14 cellular contexts compared by ENCODE assay signal in the genomic region with DNA sequence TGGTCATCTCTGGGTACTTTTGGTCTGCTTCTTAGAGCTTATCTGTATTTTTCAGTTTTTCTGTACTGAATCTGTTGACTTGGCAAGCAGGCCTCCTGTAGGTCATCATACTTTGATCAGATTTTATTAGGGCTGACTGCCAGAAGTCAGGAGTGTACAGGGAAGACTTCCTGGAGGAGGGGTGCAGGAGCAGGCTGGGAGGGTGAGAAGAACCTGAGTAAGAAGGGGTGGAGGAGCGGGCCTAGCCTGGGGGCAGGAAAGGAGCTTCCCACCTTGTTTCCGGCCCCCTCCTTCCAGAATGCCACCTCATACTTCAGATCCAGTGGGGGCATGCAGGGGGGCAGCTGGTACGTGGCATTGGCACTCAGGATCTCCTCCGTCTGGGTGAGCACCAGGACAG. TPM values are rescaled to one million over a fixed set of nuclear protein-coding genes. Genes with fewer than 3 reads are reported as not detected.
DNase-seq lines count a peak whose midpoint lies in the region; ATAC-seq and TF ChIP-seq lines count a peak whose summit lies in the region.
"Had no signal": no experiment of that assay in that cellular context is flagged by ENCODE, and none has a peak within 500 bp of the region (broad histone marks: within the 10 kb centered on the region; RNA-seq: fewer than 3 reads in every experiment).

No MANE protein-coding gene starts in this region.

- H3K36me3 Mint-ChIP-seq in stimulated activated effector memory CD8-positive, alpha-beta T cell treated with anti-CD3 and anti-CD28 coated beads, Interleukin-12 subunit alpha, Interleukin-12 subunit beta, amount 100 ng/mL, for 72 hours: peaks cover 6% of the 10 kb centered on the region

- no peaks in the 10 kb centered on the region for H3K4me1 Mint-ChIP-seq in stimulated activated effector memory CD8-positive, alpha-beta T cell treated with anti-CD3 and anti-CD28 coated beads, Interleukin-12 subunit alpha, Interleukin-12 subunit beta, amount 100 ng/mL, for 72 hours
- H3K4me1 Mint-ChIP-seq: CD4-positive, CD25-positive, alpha-beta regulatory T cell had no signal

- no peaks in the 10 kb centered on the region for H3K9me3 ChIP-seq in Karpas-422 (ENCODE audit: low read length)

- no peaks in the 10 kb centered on the region for H3K9me3 Mint-ChIP-seq in stimulated activated effector memory CD8-positive, alpha-beta T cell treated with anti-CD3 and anti-CD28 coated beads, Interleukin-12 subunit alpha, Interleukin-12 subunit beta, amount 100 ng/mL, for 72 hours
- H3K9me3 Mint-ChIP-seq: CD4-positive, CD25-positive, alpha-beta regulatory T cell had no signal

- H3K4me1 ChIP-seq in foreskin keratinocyte (peaks cover 9% of the 10 kb centered on the region), Karpas-422 (ENCODE audit: low read length) (no peaks in the 10 kb centered on the region)

- no peak overlapping the region for H3K4me3 Mint-ChIP-seq in stimulated activated effector memory CD8-positive, alpha-beta T cell treated with anti-CD3 and anti-CD28 coated beads, Interleukin-12 subunit alpha, Interleukin-12 subunit beta, amount 100 ng/mL, for 72 hours
- H3K4me3 Mint-ChIP-seq: CD4-positive, CD25-positive, alpha-beta regulatory T cell had no signal

- H4K20me1 ChIP-seq in Karpas-422 (ENCODE audit: insufficient read depth, low read depth, low read length): no peaks in the 10 kb centered on the region

- ATAC-seq in foreskin keratinocyte (peak; percentile 41), GM18519 (IDR thresholded peaks at IDR 0.05; ENCODE audit: low FRiP score, unreplicated experiment) (no peak), GM18868 (IDR thresholded peaks at IDR 0.05; ENCODE audit: unreplicated experiment) (no peak), HG03342 (IDR thresholded peaks at IDR 0.05; ENCODE audit: unreplicated experiment) (no peak)
- ATAC-seq in stimulated activated effector memory CD8-positive, alpha-beta T cell treated with anti-CD3 and anti-CD28 coated beads, Interleukin-12 subunit alpha, Interleukin-12 subunit beta, amount 100 ng/mL, for 72 hours: no peak

- no peaks in the 10 kb centered on the region for H3K9me2 ChIP-seq in Karpas-422 (replicated peaks; ENCODE audit: insufficient read depth, low read length)

- peaks cover 1% of the 10 kb centered on the region for H3K36me3 ChIP-seq in Karpas-422 (ENCODE audit: insufficient read depth, low read length)

- peak overlapping the region; percentile 34 for H3K27ac Mint-ChIP-seq in stimulated activated effector memory CD8-positive, alpha-beta T cell treated with anti-CD3 and anti-CD28 coated beads, Interleukin-12 subunit alpha, Interleukin-12 subunit beta, amount 100 ng/mL, for 72 hours

- peak overlapping the region; percentile 51 for H3K27ac ChIP-seq in VCaP
- no peak overlapping the region for H3K27ac ChIP-seq in foreskin keratinocyte
- no peak overlapping the region for H3K27ac ChIP-seq in Karpas-422 (ENCODE audit: low read length)

- DNase-seq in LNCaP clone FGC (ENCODE audit: low read depth): peak; percentile 54
- DNase-seq in foreskin keratinocyte: peak in 1 of 2 donors; percentile 48
- no peak for DNase-seq in stimulated activated effector memory CD8-positive, alpha-beta T cell treated with anti-CD3 and anti-CD28 coated beads, Interleukin-12 subunit alpha, Interleukin-12 subunit beta, amount 100 ng/mL, for 72 hours (ENCODE audit: low spot score in 2 of 2)
- DNase-seq in Karpas-422: no peak
- DNase-seq: ACHN; CD4-positive, CD25-positive, alpha-beta regulatory T cell; COR-L47; HCEC 1CT; NCI-H1105 treated with DMSO at 0.1 percent for 48 hours; NCI-H1694 treated with DMSO at 0.1 percent for 48 hours had no signal

- no peak overlapping the region for H3K4me2 ChIP-seq in Karpas-422 (ENCODE audit: low read depth, low read length, poor library complexity, severe bottlenecking)

- H3K9ac ChIP-seq in Karpas-422 (ENCODE audit: low read length): no peak overlapping the region

- no peak overlapping the region for H3K4me3 ChIP-seq in LNCaP clone FGC (ENCODE audit: low read depth, low read length)
- no peak overlapping the region for H3K4me3 ChIP-seq in Karpas-422 (ENCODE audit: low read length)

- no peaks in the 10 kb centered on the region for H3K79me2 ChIP-seq in Karpas-422 (ENCODE audit: low read length)

- H3K27me3 ChIP-seq in foreskin keratinocyte: no peaks in the 10 kb centered on the region
- no peaks in the 10 kb centered on the region for H3K27me3 ChIP-seq in Karpas-422 (ENCODE audit: low read length)

- TF ChIP-seq CTCF in LNCaP clone FGC (IDR thresholded peaks at IDR 0.05; ENCODE audit: control insufficient read depth, extremely low read depth, insufficient read depth) (no peak), VCaP (conservative IDR thresholded peaks at IDR 0.05) (no peak), foreskin keratinocyte (conservative IDR thresholded peaks at IDR 0.05) (no peak)

- no peak overlapping the region for H2AFZ ChIP-seq in Karpas-422 (ENCODE audit: low read length)

RNA-seq across cellular contexts. Expression of a gene that starts 18.3 kb away (rescaled TPM):
- total RNA-seq in foreskin keratinocyte: 5.6 and 7.0 TPM in 2 replicates
- 6.2 and 6.3 TPM in 2 replicates for polyA plus RNA-seq in foreskin keratinocyte
- not detected in 2 replicates for total RNA-seq in Karpas-422 (2014; rRNA removed; shearing (Covaris generic); ENCODE audit: low replicate concordance)
- total RNA-seq: CD4-positive, CD25-positive, alpha-beta regulatory T cell had no signal
- polyA plus RNA-seq: CD4-positive, CD25-positive, alpha-beta regulatory T cell had no signal

RNA-seq across cellular contexts. Expression of a gene that starts 25.8 kb away (rescaled TPM):
- 10.9 and 11.9 TPM in 2 replicates for total RNA-seq in foreskin keratinocyte
- 6.1 and 9.5 TPM in 2 replicates for polyA plus RNA-seq in foreskin keratinocyte
- 17.7 and 18.1 TPM in 2 replicates for total RNA-seq in Karpas-422 (2014; rRNA removed; shearing (Covaris generic); ENCODE audit: low replicate concordance)

RNA-seq across cellular contexts. Expression of a gene that starts 49.3 kb away (rescaled TPM):
- 0.07 and 0.31 TPM in 2 replicates for total RNA-seq in foreskin keratinocyte
- polyA plus RNA-seq in foreskin keratinocyte: 0.02 and 0.15 TPM in 2 replicates
- total RNA-seq in Karpas-422 (2014; rRNA removed; shearing (Covaris generic); ENCODE audit: low replicate concordance): not detected in 2 replicates
- total RNA-seq: CD4-positive, CD25-positive, alpha-beta regulatory T cell had no signal
- polyA plus RNA-seq: CD4-positive, CD25-positive, alpha-beta regulatory T cell had no signal
